6 cellular contexts compared by ENCODE assay signal in the genomic region with DNA sequence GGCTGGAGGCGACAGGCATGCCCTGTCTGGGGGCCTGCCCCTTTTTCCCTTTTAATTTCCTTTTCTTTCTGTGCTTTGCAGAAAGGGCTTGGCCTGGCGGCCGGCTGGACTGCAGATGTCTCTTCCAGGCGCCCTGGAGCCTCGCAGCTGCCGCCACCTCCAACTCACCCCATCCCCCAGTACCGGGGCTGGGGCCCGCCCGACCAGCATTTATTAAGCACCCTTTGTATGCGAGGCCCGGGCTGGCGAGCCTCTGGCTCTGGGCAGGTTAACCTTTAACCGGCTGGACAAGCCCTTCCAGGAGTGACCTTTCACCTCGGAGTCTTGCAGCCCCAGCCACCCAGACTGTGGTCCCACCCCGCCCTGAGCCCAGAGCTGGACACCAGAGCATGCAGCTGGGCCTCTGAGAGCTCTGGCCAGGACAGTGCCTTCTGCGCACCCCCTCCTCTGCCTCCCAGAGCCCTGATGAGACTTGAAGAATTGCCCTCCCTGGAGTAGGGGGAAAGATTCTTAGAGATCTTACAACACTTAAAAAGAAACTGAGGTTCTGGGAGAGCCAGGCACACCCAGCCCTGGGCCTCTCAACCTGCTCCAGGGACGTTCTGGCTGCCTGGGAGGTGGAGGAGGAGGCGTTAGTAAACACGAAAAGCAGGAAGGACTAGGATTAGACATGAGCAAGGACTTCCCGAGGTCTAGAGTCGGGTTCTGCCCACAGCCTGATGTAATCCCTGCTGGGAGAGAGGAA. TPM values are rescaled to one million over a fixed set of nuclear protein-coding genes. Genes with fewer than 3 reads are reported as not detected.
DNase-seq lines count a peak whose midpoint lies in the region; ATAC-seq, FAIRE-seq and TF ChIP-seq lines count a peak whose summit lies in the region.

No MANE protein-coding gene starts in this region.

- H3K9me2 ChIP-seq in Loucy (replicated peaks; ENCODE audit: low read depth, low read length), result no peaks in the 10 kb centered on the region

- ATAC-seq in GM19397 (IDR thresholded peaks at IDR 0.05; ENCODE audit: unreplicated experiment), result no peak

- dilution Hi-C loops in endothelial cell of umbilical vein (cut with MboI; ENCODE audit: extremely low pct_ligation_motif_present, low sequenced_read_pairs), result no loop called here

- H3K27me3 ChIP-seq in ACC112 (ENCODE audit: insufficient read depth, low read length), result no peaks in the 10 kb centered on the region
- no peaks in the 10 kb centered on the region for H3K27me3 ChIP-seq in Loucy (ENCODE audit: insufficient read depth, low read length, poor library complexity, severe bottlenecking)
- no peaks in the 10 kb centered on the region for H3K27me3 ChIP-seq in endothelial cell of umbilical vein (ENCODE audit: control insufficient read depth in 2 of 2, insufficient read depth in 2 of 2, low read length in 2 of 2)

- H4K20me1 ChIP-seq in Loucy (ENCODE audit: insufficient read depth, low read length, poor library complexity, severe bottlenecking) (peaks cover 26% of the 10 kb centered on the region), endothelial cell of umbilical vein (replicated peaks; ENCODE audit: control insufficient read depth, extremely low read depth, insufficient read depth, low read length) (no peaks in the 10 kb centered on the region)

- TF ChIP-seq POLR2A in endothelial cell of umbilical vein (IDR thresholded peaks at IDR 0.05; ENCODE audit: low read depth, low read length), result no peak

- H3K9ac ChIP-seq in Loucy (ENCODE audit: low read depth, low read length, poor library complexity, severe bottlenecking), result peak overlapping the region; percentile 85
- peak overlapping the region; percentile 62 for H3K9ac ChIP-seq in endothelial cell of umbilical vein (replicated peaks; ENCODE audit: extremely low read depth, insufficient read depth, low read length)

- H3K4me1 ChIP-seq in ACC112 (ENCODE audit: control insufficient read depth, insufficient read depth, low read length, unreplicated experiment), result peaks cover 11% of the 10 kb centered on the region
- peaks cover 33% of the 10 kb centered on the region for H3K4me1 ChIP-seq in Loucy (ENCODE audit: insufficient read depth, low read length, poor library complexity, severe bottlenecking)
- peaks cover 28% of the 10 kb centered on the region for H3K4me1 ChIP-seq in endothelial cell of umbilical vein (ENCODE audit: control insufficient read depth, extremely low read depth, insufficient read depth, low read length)

- intact Hi-C loops in endothelial cell of umbilical vein (cut with micrococcal nuclease), result no loop called here

- H3K36me3 ChIP-seq in ACC112 (ENCODE audit: insufficient read depth, low read length) (no peaks in the 10 kb centered on the region), Loucy (ENCODE audit: insufficient read depth, low read length) (no peaks in the 10 kb centered on the region), endothelial cell of umbilical vein (ENCODE audit: control insufficient read depth in 2 of 2, extremely low read depth in 1 of 2, insufficient read depth in 2 of 2, low read length in 2 of 2) (peaks cover 0 to 14% of the 10 kb centered on the region in 2 experiments)

- BruUV-seq in endothelial cell of umbilical vein (replicated peaks; lab: Mats Ljungman, UMichigan), result no TSS peak

- H3K4me2 ChIP-seq in Loucy (ENCODE audit: low read depth, low read length, poor library complexity, severe bottlenecking), result peak overlapping the region; percentile 86
- peak overlapping the region; percentile 70 for H3K4me2 ChIP-seq in endothelial cell of umbilical vein (ENCODE audit: insufficient read depth, low read length)

- H3F3A ChIP-seq in Loucy (ENCODE audit: low read depth), result no peaks in the 10 kb centered on the region

- POLR2A ChIA-PET in endothelial cell of umbilical vein (lab: Charles Lee), result no interaction called here

- TF ChIP-seq CTCF in Loucy (conservative IDR thresholded peaks at IDR 0.05; ENCODE audit: low read length), result no peak
- TF ChIP-seq CTCF in endothelial cell of umbilical vein (IDR thresholded peaks at IDR 0.05; ENCODE audit: extremely low read depth in 1 of 2, insufficient read depth in 1 of 2, low read depth in 1 of 2, low read length in 2 of 2), result no peak

- DNase-seq in endothelial cell of umbilical vein (ENCODE audit: low read depth, low spot score) (no peak), skeletal muscle cell (ENCODE audit: low read depth) (no peak), T1000 (lab: John Stamatoyannopoulos, UW) (no peak)

- peak overlapping the region; percentile 63; the same call in 1 of the 2 replicates for H3K4me3 ChIP-seq in ACC112 (ENCODE audit: low read depth, low read length)
- H3K4me3 ChIP-seq in Loucy (ENCODE audit: low read length, poor library complexity, severe bottlenecking), result peak overlapping the region; percentile 79
- peak overlapping the region in 2 of 3 experiments; percentile 39 to 49 for H3K4me3 ChIP-seq in endothelial cell of umbilical vein (replicated peaks in 1 of 3; ENCODE audit: insufficient read depth in 1 of 3, low read depth in 1 of 3, low read length in 3 of 3)
- peak overlapping the region; percentile 48 for H3K4me3 ChIP-seq in skeletal muscle cell (ENCODE audit: low read depth, low read length)

- H3K27ac ChIP-seq in ACC112 (ENCODE audit: low read depth, low read length) (no peak overlapping the region), endothelial cell of umbilical vein (ENCODE audit: insufficient read depth, low read depth, low read length) (peak overlapping the region; percentile 58)

- H3K79me2 ChIP-seq in ACC112 (ENCODE audit: control insufficient read depth, insufficient read depth, low read length, unreplicated experiment) (peaks cover 26% of the 10 kb centered on the region), Loucy (ENCODE audit: insufficient read depth, low read length) (peaks cover 36% of the 10 kb centered on the region), endothelial cell of umbilical vein (ENCODE audit: control insufficient read depth, insufficient read depth, low read length) (peaks cover 27% of the 10 kb centered on the region)

- CTCF ChIA-PET in endothelial cell of umbilical vein (lab: Charles Lee), result no interaction called here

- FAIRE-seq in endothelial cell of umbilical vein (lab: Jason Lieb, UNC), result peak; percentile 61

- no peaks in the 10 kb centered on the region for H3K9me3 ChIP-seq in Loucy (ENCODE audit: insufficient read depth, low read depth, low read length)
- no peaks in the 10 kb centered on the region for H3K9me3 ChIP-seq in endothelial cell of umbilical vein (replicated peaks; ENCODE audit: control insufficient read depth, insufficient read depth, low read length)

- H3K9me1 ChIP-seq in endothelial cell of umbilical vein (replicated peaks; ENCODE audit: control insufficient read depth, extremely low read depth, insufficient read depth, low read length), result no peaks in the 10 kb centered on the region

- no peak overlapping the region for H2AFZ ChIP-seq in ACC112 (ENCODE audit: low read length, unreplicated experiment)
- peak overlapping the region; percentile 88 for H2AFZ ChIP-seq in Loucy (ENCODE audit: low read length)
- peak overlapping the region; percentile 91 for H2AFZ ChIP-seq in endothelial cell of umbilical vein (ENCODE audit: low read depth, low read length)

RNA-seq across cellular contexts. Expression of a gene that starts 1.1 kb away (rescaled TPM):
- total RNA-seq in endothelial cell of umbilical vein, result 36.1 and 39.2 TPM in 2 replicates
- 38.9 and 53.7 TPM in 2 replicates for polyA plus RNA-seq in endothelial cell of umbilical vein
- polyA plus RNA-seq in endothelial cell of umbilical vein (2011; cell fraction: cytosol; rRNA removed), result 16.1 and 29.4 TPM in 2 replicates
- 13.1 and 13.5 TPM in 2 replicates for polyA plus RNA-seq in endothelial cell of umbilical vein (2011; cell fraction: nucleus; rRNA removed)
- 12.2 and 17.6 TPM in 2 replicates for polyA plus RNA-seq in endothelial cell of umbilical vein (2012)
- 12.3 and 20.8 TPM in 2 replicates for polyA minus RNA-seq in endothelial cell of umbilical vein
- 90.8 TPM for polyA minus RNA-seq in endothelial cell of umbilical vein (2011; cell fraction: cytosol; rRNA and poly(A)+ RNA removed)
- polyA minus RNA-seq in endothelial cell of umbilical vein (2011; cell fraction: nucleus; rRNA and poly(A)+ RNA removed), result 3.3 and 8.5 TPM in 2 replicates

RNA-seq across cellular contexts. Expression of a gene that starts 17.7 kb away (rescaled TPM):
- 14.8 and 19.4 TPM in 2 replicates for total RNA-seq in endothelial cell of umbilical vein
- 16.2 and 20.4 TPM in 2 replicates for polyA plus RNA-seq in endothelial cell of umbilical vein
- polyA plus RNA-seq in endothelial cell of umbilical vein (2011; cell fraction: cytosol; rRNA removed), result 6.1 and 8.4 TPM in 2 replicates
- 94.4 and 109 TPM in 2 replicates for polyA plus RNA-seq in endothelial cell of umbilical vein (2011; cell fraction: nucleus; rRNA removed)
- 3.1 and 4.9 TPM in 2 replicates for polyA plus RNA-seq in endothelial cell of umbilical vein (2012)
- 9.0 and 10.3 TPM in 2 replicates for polyA minus RNA-seq in endothelial cell of umbilical vein
- not detected for polyA minus RNA-seq in endothelial cell of umbilical vein (2011; cell fraction: cytosol; rRNA and poly(A)+ RNA removed)
- polyA minus RNA-seq in endothelial cell of umbilical vein (2011; cell fraction: nucleus; rRNA and poly(A)+ RNA removed), result 13.2 and 19.9 TPM in 2 replicates

RNA-seq across cellular contexts. Expression of a gene that starts 20.4 kb away (rescaled TPM):
- 110 and 118 TPM in 2 replicates for total RNA-seq in endothelial cell of umbilical vein
- polyA plus RNA-seq in endothelial cell of umbilical vein, result 129 and 140 TPM in 2 replicates
- polyA plus RNA-seq in endothelial cell of umbilical vein (2011; cell fraction: cytosol; rRNA removed), result 137 and 138 TPM in 2 replicates
- 158 and 166 TPM in 2 replicates for polyA plus RNA-seq in endothelial cell of umbilical vein (2011; cell fraction: nucleus; rRNA removed)
- 89.9 and 95.1 TPM in 2 replicates for polyA plus RNA-seq in endothelial cell of umbilical vein (2012)
- 50.3 and 57.5 TPM in 2 replicates for polyA minus RNA-seq in endothelial cell of umbilical vein
- 43.7 TPM for polyA minus RNA-seq in endothelial cell of umbilical vein (2011; cell fraction: cytosol; rRNA and poly(A)+ RNA removed)
- 23.7 and 24.5 TPM in 2 replicates for polyA minus RNA-seq in endothelial cell of umbilical vein (2011; cell fraction: nucleus; rRNA and poly(A)+ RNA removed)

RNA-seq across cellular contexts. Expression of a gene that starts 20.8 kb away (rescaled TPM):
- total RNA-seq in endothelial cell of umbilical vein, result 12.5 and 13.0 TPM in 2 replicates
- polyA plus RNA-seq in endothelial cell of umbilical vein, result 7.4 and 7.7 TPM in 2 replicates
- polyA plus RNA-seq in endothelial cell of umbilical vein (2011; cell fraction: cytosol; rRNA removed), result 7.1 and 8.0 TPM in 2 replicates
- polyA plus RNA-seq in endothelial cell of umbilical vein (2011; cell fraction: nucleus; rRNA removed), result 6.6 and 7.6 TPM in 2 replicates
- polyA plus RNA-seq in endothelial cell of umbilical vein (2012), result 8.2 and 9.9 TPM in 2 replicates
- polyA minus RNA-seq in endothelial cell of umbilical vein, result 2.5 and 2.8 TPM in 2 replicates
- polyA minus RNA-seq in endothelial cell of umbilical vein (2011; cell fraction: cytosol; rRNA and poly(A)+ RNA removed), result 9.4 TPM
- polyA minus RNA-seq in endothelial cell of umbilical vein (2011; cell fraction: nucleus; rRNA and poly(A)+ RNA removed), result 0.77 and 2.0 TPM in 2 replicates

RNA-seq across cellular contexts. Expression of a gene that starts 31.7 kb away (rescaled TPM):
- total RNA-seq in endothelial cell of umbilical vein, result 21.2 and 21.3 TPM in 2 replicates
- polyA plus RNA-seq in endothelial cell of umbilical vein, result 27.6 and 29.8 TPM in 2 replicates
- 28.0 and 28.7 TPM in 2 replicates for polyA plus RNA-seq in endothelial cell of umbilical vein (2011; cell fraction: cytosol; rRNA removed)
- polyA plus RNA-seq in endothelial cell of umbilical vein (2011; cell fraction: nucleus; rRNA removed), result 33.4 and 37.0 TPM in 2 replicates
- polyA plus RNA-seq in endothelial cell of umbilical vein (2012), result 15.2 and 17.9 TPM in 2 replicates
- 10.6 and 14.3 TPM in 2 replicates for polyA minus RNA-seq in endothelial cell of umbilical vein
- polyA minus RNA-seq in endothelial cell of umbilical vein (2011; cell fraction: cytosol; rRNA and poly(A)+ RNA removed), result 19.0 TPM
- 8.7 and 9.6 TPM in 2 replicates for polyA minus RNA-seq in endothelial cell of umbilical vein (2011; cell fraction: nucleus; rRNA and poly(A)+ RNA removed)
